In genomic region chr6:45652393-45652792, GRCh38 we compare ENCODE assay signal across 17 cellular contexts.
DNase-seq lines count a peak whose midpoint lies in the region; ATAC-seq and TF ChIP-seq lines count a peak whose summit lies in the region.
"Had no signal": no experiment of that assay in that cellular context is flagged by ENCODE, and none has a peak within 500 bp of the region (broad histone marks: within the 10 kb centered on the region; RNA-seq: fewer than 3 reads in every experiment).

No MANE protein-coding gene starts in this region.

- TF ChIP-seq CTCF in chondrocyte (IDR thresholded peaks at IDR 0.05), result no peak
- TF ChIP-seq CTCF in osteocyte (IDR thresholded peaks at IDR 0.05), result no peak

- no peaks in the 10 kb centered on the region for H3K9me3 ChIP-seq in MG63
- H3K9me3 ChIP-seq: HAP-1 had no signal

- no peak overlapping the region for H2AFZ ChIP-seq in ACC112 (ENCODE audit: low read length, unreplicated experiment)

- H3K4me3 ChIP-seq in ACC112 (ENCODE audit: low read depth, low read length) (no peak overlapping the region), MG63 (no peak overlapping the region)
- H3K4me3 ChIP-seq: HAP-1 had no signal

- H3K4me3 Mint-ChIP-seq in chondrocyte (ENCODE audit: unreplicated experiment) (no peak overlapping the region), osteocyte (ENCODE audit: unreplicated experiment) (no peak overlapping the region)
- no peak overlapping the region for H3K4me3 Mint-ChIP-seq in activated naive CD4-positive, alpha-beta T cell treated with anti-CD3 and anti-CD28 coated beads, Interleukin-2, amount 10 ng/mL, durations not matched to agents 7 days and 5 days
- H3K4me3 Mint-ChIP-seq: B cell; CD14-positive monocyte; CD8-positive, alpha-beta T cell had no signal

- no peaks in the 10 kb centered on the region for H3K79me2 ChIP-seq in ACC112 (ENCODE audit: control insufficient read depth, insufficient read depth, low read length, unreplicated experiment)

- no peaks in the 10 kb centered on the region for H3K36me3 ChIP-seq in ACC112 (ENCODE audit: insufficient read depth, low read length)
- H3K36me3 ChIP-seq in MG63, result no peaks in the 10 kb centered on the region
- H3K36me3 ChIP-seq: HAP-1 had no signal

- CTCF ChIA-PET in activated naive CD4-positive, alpha-beta T cell treated with anti-CD3 and anti-CD28 coated beads, Interleukin-2, amount 10 ng/mL, durations not matched to agents 7 days and 5 days (lab: Charles Lee), result no interaction called here

- DNase-seq in MG63 (peak; percentile 56), chondrocyte (ENCODE audit: low spot score) (no peak), osteocyte (ENCODE audit: extremely low spot score, unreplicated experiment) (no peak), SKM-1 (lab: John Stamatoyannopoulos, UW; ENCODE audit: unreplicated experiment) (no peak)
- DNase-seq in activated naive CD4-positive, alpha-beta T cell treated with anti-CD3 and anti-CD28 coated beads, Interleukin-2, amount 10 ng/mL, durations not matched to agents 7 days and 5 days, result no peak
- DNase-seq: 8988T; CD8-positive, alpha-beta T cell; COR-L47; DMS153; DMS79 treated with DMSO at 0.1 percent for 48 hours; GOT3 had no signal

- peaks cover 84% of the 10 kb centered on the region for H3K4me1 ChIP-seq in ACC112 (ENCODE audit: control insufficient read depth, insufficient read depth, low read length, unreplicated experiment)
- H3K4me1 ChIP-seq: HAP-1 had no signal

- H3K36me3 Mint-ChIP-seq in chondrocyte (ENCODE audit: low read depth) (peaks cover 3% of the 10 kb centered on the region), osteocyte (ENCODE audit: unreplicated experiment) (no peaks in the 10 kb centered on the region)
- H3K36me3 Mint-ChIP-seq in activated naive CD4-positive, alpha-beta T cell treated with anti-CD3 and anti-CD28 coated beads, Interleukin-2, amount 10 ng/mL, durations not matched to agents 7 days and 5 days, result peaks cover 2% of the 10 kb centered on the region
- H3K36me3 Mint-ChIP-seq: CD14-positive monocyte; CD8-positive, alpha-beta T cell had no signal

- H3K27me3 Mint-ChIP-seq in chondrocyte (ENCODE audit: low read depth), result no peaks in the 10 kb centered on the region
- no peaks in the 10 kb centered on the region for H3K27me3 Mint-ChIP-seq in osteocyte (ENCODE audit: unreplicated experiment)
- H3K27me3 Mint-ChIP-seq in activated naive CD4-positive, alpha-beta T cell treated with anti-CD3 and anti-CD28 coated beads, Interleukin-2, amount 10 ng/mL, durations not matched to agents 7 days and 5 days, result peaks cover 27% of the 10 kb centered on the region

- H3K27ac ChIP-seq in ACC112 (ENCODE audit: low read depth, low read length), result peak overlapping the region; percentile 83

- H3K4me1 Mint-ChIP-seq in chondrocyte (ENCODE audit: low read depth), result peaks cover 88% of the 10 kb centered on the region
- H3K4me1 Mint-ChIP-seq in osteocyte (ENCODE audit: unreplicated experiment), result peaks cover 85% of the 10 kb centered on the region
- H3K4me1 Mint-ChIP-seq in activated naive CD4-positive, alpha-beta T cell treated with anti-CD3 and anti-CD28 coated beads, Interleukin-2, amount 10 ng/mL, durations not matched to agents 7 days and 5 days, result peaks cover 8% of the 10 kb centered on the region

- ATAC-seq in HG03135 (IDR thresholded peaks at IDR 0.05; ENCODE audit: unreplicated experiment) (no peak), HG03139 (IDR thresholded peaks at IDR 0.05; ENCODE audit: unreplicated experiment) (no peak)
- ATAC-seq: CD8-positive, alpha-beta T cell had no signal

- H3K27me3 ChIP-seq in ACC112 (ENCODE audit: insufficient read depth, low read length), result no peaks in the 10 kb centered on the region
- no peaks in the 10 kb centered on the region for H3K27me3 ChIP-seq in MG63

- H3K27ac Mint-ChIP-seq in chondrocyte (ENCODE audit: unreplicated experiment), result peak overlapping the region; percentile 27
- peak overlapping the region; percentile 55 for H3K27ac Mint-ChIP-seq in osteocyte (ENCODE audit: unreplicated experiment)
- no peak overlapping the region for H3K27ac Mint-ChIP-seq in activated naive CD4-positive, alpha-beta T cell treated with anti-CD3 and anti-CD28 coated beads, Interleukin-2, amount 10 ng/mL, durations not matched to agents 7 days and 5 days
- H3K27ac Mint-ChIP-seq: B cell; CD14-positive monocyte; CD8-positive, alpha-beta T cell had no signal

- H3K9me3 Mint-ChIP-seq in chondrocyte (ENCODE audit: low read depth) (peaks cover 2% of the 10 kb centered on the region), osteocyte (ENCODE audit: unreplicated experiment) (no peaks in the 10 kb centered on the region)
- peaks cover 2% of the 10 kb centered on the region for H3K9me3 Mint-ChIP-seq in activated naive CD4-positive, alpha-beta T cell treated with anti-CD3 and anti-CD28 coated beads, Interleukin-2, amount 10 ng/mL, durations not matched to agents 7 days and 5 days
